In genomic region chrX:68719904-68720614, GRCh38 we compare ENCODE assay signal across 11 cellular contexts.
DNase-seq lines count a peak whose midpoint lies in the region; FAIRE-seq and TF ChIP-seq lines count a peak whose summit lies in the region.
"Had no signal": no experiment of that assay in that cellular context is flagged by ENCODE, and none has a peak within 500 bp of the region (broad histone marks: within the 10 kb centered on the region; RNA-seq: fewer than 3 reads in every experiment).

No MANE protein-coding gene starts in this region.

- H3K27ac Mint-ChIP-seq in activated naive CD8-positive, alpha-beta T cell treated with anti-CD3 and anti-CD28 coated beads for 36 hours = no peak overlapping the region
- H3K27ac Mint-ChIP-seq: CD4-positive, alpha-beta memory T cell had no signal

- H3K27me3 Mint-ChIP-seq in activated naive CD8-positive, alpha-beta T cell treated with anti-CD3 and anti-CD28 coated beads for 36 hours = no peaks in the 10 kb centered on the region
- H3K27me3 Mint-ChIP-seq: CD4-positive, alpha-beta memory T cell had no signal

- no peak for FAIRE-seq in frontal cortex (lab: Jason Lieb, UNC)

- H3K36me3 Mint-ChIP-seq in activated naive CD8-positive, alpha-beta T cell treated with anti-CD3 and anti-CD28 coated beads for 36 hours = no peaks in the 10 kb centered on the region
- H3K36me3 Mint-ChIP-seq: CD4-positive, alpha-beta memory T cell had no signal

- peak; percentile 18; the same call in 1 of the 2 replicates for TF ChIP-seq CTCF in AG10803 (conservative IDR thresholded peaks at IDR 0.05; ENCODE audit: low read length)
- peak; percentile 23 for TF ChIP-seq CTCF in HFF-Myc (IDR thresholded peaks at IDR 0.05; ENCODE audit: low read depth, low read length, missing control alignments)
- peak; percentile 41 for TF ChIP-seq CTCF in astrocyte of the spinal cord (IDR thresholded peaks at IDR 0.05; ENCODE audit: low read depth, low read length)

- H3K9me3 Mint-ChIP-seq in activated naive CD8-positive, alpha-beta T cell treated with anti-CD3 and anti-CD28 coated beads for 36 hours = no peaks in the 10 kb centered on the region
- H3K9me3 Mint-ChIP-seq: CD4-positive, alpha-beta memory T cell had no signal

- no peaks in the 10 kb centered on the region for H3K4me1 Mint-ChIP-seq in activated naive CD8-positive, alpha-beta T cell treated with anti-CD3 and anti-CD28 coated beads for 36 hours

- no peak overlapping the region for H3K4me3 Mint-ChIP-seq in activated naive CD8-positive, alpha-beta T cell treated with anti-CD3 and anti-CD28 coated beads for 36 hours
- H3K4me3 Mint-ChIP-seq: CD4-positive, alpha-beta memory T cell had no signal

- H3K4me3 ChIP-seq in AG10803 (ENCODE audit: low read length) (no peak overlapping the region), HFF-Myc (replicated peaks; ENCODE audit: low read depth, low read length) (no peak overlapping the region), astrocyte of the spinal cord (ENCODE audit: low read depth, low read length) (no peak overlapping the region)

- DNase-seq in AG10803 (ENCODE audit: low read depth) (no peak), HFF-Myc (ENCODE audit: extremely low read depth, low read depth) (no peak), astrocyte of the spinal cord (ENCODE audit: low read depth, low spot score) (no peak), iris pigment epithelial cell (ENCODE audit: low read depth) (peak; percentile 8), NCI-H446 treated with DMSO at 0.1 percent for 48 hours (lab: John Stamatoyannopoulos, UW) (no peak), frontal cortex (ENCODE audit: low spot score in 2 of 2) (no peak), C1 segment of cervical spinal cord (lab: John Stamatoyannopoulos, UW) (no peak)
- no peak for DNase-seq in activated naive CD8-positive, alpha-beta T cell treated with anti-CD3 and anti-CD28 coated beads for 36 hours
- DNase-seq: activated effector memory CD4-positive, alpha-beta T cell treated with Interleukin-2 at 50 U/mL for 16 hours; CD4-positive, alpha-beta memory T cell; NCI-H345 had no signal

- in situ Hi-C loops in astrocyte of the spinal cord (cut with HindIII; ENCODE audit: low sequenced_read_pairs) = no loop called here
